ENCODE assay signal across 1 cellular context in the genomic region with DNA sequence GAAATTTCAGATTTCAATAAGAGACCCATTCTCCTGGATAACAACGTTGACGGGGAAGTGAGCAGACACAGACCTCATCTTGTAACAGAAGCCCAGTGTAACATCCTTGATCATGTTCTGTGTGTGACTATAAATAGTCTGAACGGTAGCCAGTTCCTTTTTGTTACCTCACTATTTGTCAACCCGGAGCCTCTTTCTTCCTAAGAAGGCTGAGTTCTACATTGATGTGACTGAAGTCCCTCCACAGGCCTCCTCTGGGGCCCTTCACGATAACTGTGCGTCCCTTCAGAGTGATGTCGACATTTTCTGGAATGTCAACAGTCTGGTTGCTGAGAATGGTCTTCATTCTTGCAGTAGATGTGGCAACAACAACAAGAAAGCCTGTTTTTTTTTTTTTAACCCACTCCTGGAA.
TF ChIP-seq lines count a peak whose summit lies in the region.

No MANE protein-coding gene starts in this region.

TF ChIP-seq in HepG2, 621 proteins besides CTCF, POLR2A, EP300 and RAD21 (continued from another document and continues in another):
- TF ChIP-seq, protein P1, sequence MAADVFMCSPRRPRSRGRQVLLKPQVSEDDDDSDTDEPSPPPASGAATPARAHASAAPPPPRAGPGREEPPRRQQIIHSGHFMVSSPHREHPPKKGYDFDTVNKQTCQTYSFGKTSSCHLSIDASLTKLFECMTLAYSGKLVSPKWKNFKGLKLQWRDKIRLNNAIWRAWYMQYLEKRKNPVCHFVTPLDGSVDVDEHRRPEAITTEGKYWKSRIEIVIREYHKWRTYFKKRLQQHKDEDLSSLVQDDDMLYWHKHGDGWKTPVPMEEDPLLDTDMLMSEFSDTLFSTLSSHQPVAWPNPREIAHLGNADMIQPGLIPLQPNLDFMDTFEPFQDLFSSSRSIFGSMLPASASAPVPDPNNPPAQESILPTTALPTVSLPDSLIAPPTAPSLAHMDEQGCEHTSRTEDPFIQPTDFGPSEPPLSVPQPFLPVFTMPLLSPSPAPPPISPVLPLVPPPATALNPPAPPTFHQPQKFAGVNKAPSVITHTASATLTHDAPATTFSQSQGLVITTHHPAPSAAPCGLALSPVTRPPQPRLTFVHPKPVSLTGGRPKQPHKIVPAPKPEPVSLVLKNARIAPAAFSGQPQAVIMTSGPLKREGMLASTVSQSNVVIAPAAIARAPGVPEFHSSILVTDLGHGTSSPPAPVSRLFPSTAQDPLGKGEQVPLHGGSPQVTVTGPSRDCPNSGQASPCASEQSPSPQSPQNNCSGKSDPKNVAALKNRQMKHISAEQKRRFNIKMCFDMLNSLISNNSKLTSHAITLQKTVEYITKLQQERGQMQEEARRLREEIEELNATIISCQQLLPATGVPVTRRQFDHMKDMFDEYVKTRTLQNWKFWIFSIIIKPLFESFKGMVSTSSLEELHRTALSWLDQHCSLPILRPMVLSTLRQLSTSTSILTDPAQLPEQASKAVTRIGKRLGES (CRISPR knock-in tag; IDR thresholded peaks at IDR 0.05; ENCODE audit: borderline replicate concordance): no peak
- TF ChIP-seq ZNF260 (CRISPR knock-in tag; IDR thresholded peaks at IDR 0.05; ENCODE audit: borderline replicate concordance, low read depth) (no peak), GFI1 (CRISPR knock-in tag; IDR thresholded peaks at IDR 0.05; ENCODE audit: borderline replicate concordance) (0 out of 2 replicates have a peak, but pooled peaks have one; percentile 47), ADNP (CRISPR knock-in tag; IDR thresholded peaks at IDR 0.05) (no peak), ZNF513 (CRISPR knock-in tag; conservative IDR thresholded peaks at IDR 0.05) (no peak), EEA1 (CRISPR knock-in tag; IDR thresholded peaks at IDR 0.05; ENCODE audit: borderline replicate concordance) (no peak), SOX6 (IDR thresholded peaks at IDR 0.05) (no peak), SOX6 (CRISPR knock-in tag; IDR thresholded peaks at IDR 0.05) (peak; percentile 88), SSRP1 (CRISPR knock-in tag; IDR thresholded peaks at IDR 0.05) (peak; percentile 58; the same call in 1 of the 2 replicates), KMT2A (CRISPR knock-in tag; IDR thresholded peaks at IDR 0.05) (peak; percentile 76), ZNF780A (CRISPR knock-in tag; IDR thresholded peaks at IDR 0.05) (no peak), THAP11 (CRISPR knock-in tag; IDR thresholded peaks at IDR 0.05) (peak; percentile 70; the same call in 1 of the 2 replicates), ZNF609 (CRISPR knock-in tag; IDR thresholded peaks at IDR 0.05; ENCODE audit: borderline replicate concordance) (peak; percentile 59; the same call in 1 of the 2 replicates), ZNF326 (CRISPR knock-in tag; IDR thresholded peaks at IDR 0.05; ENCODE audit: borderline replicate concordance) (no peak), ZNF556 (CRISPR knock-in tag; IDR thresholded peaks at IDR 0.05; ENCODE audit: borderline replicate concordance) (0 out of 2 replicates have a peak, but pooled peaks have one; percentile 57), ZNF280B (CRISPR knock-in tag; IDR thresholded peaks at IDR 0.05; ENCODE audit: borderline replicate concordance) (no peak), HHEX (CRISPR knock-in tag; IDR thresholded peaks at IDR 0.05) (0 out of 2 replicates have a peak, but pooled peaks have one; percentile 33), ATF4 (CRISPR knock-in tag; IDR thresholded peaks at IDR 0.05) (peak in 1 of 2 experiments; percentile 57; a peak in 1 of 4 replicates), SALL1 (CRISPR knock-in tag; IDR thresholded peaks at IDR 0.05) (peak; percentile 74; the same call in 1 of the 2 replicates), REST (IDR thresholded peaks at IDR 0.05; ENCODE audit: borderline replicate concordance in 1 of 2, low read depth in 1 of 2, low read length in 2 of 2) (peak in 1 of 2 experiments; percentile 55; a peak in 2 of 4 replicates), MAZ (IDR thresholded peaks at IDR 0.05; ENCODE audit: borderline replicate concordance, low read depth, low read length) (no peak), MAZ (CRISPR knock-in tag; IDR thresholded peaks at IDR 0.05; ENCODE audit: low read depth) (no peak), ZNF558 (CRISPR knock-in tag; IDR thresholded peaks at IDR 0.05; ENCODE audit: borderline replicate concordance) (no peak), EED (CRISPR knock-in tag; IDR thresholded peaks at IDR 0.05) (no peak), XBP1 (CRISPR knock-in tag; IDR thresholded peaks at IDR 0.05) (no peak), ZBTB20 (CRISPR knock-in tag; IDR thresholded peaks at IDR 0.05; ENCODE audit: borderline replicate concordance, low read depth) (0 out of 2 replicates have a peak, but pooled peaks have one; percentile 29), ZNF589 (CRISPR knock-in tag; conservative IDR thresholded peaks at IDR 0.05) (no peak)
- TF ChIP-seq, protein P2, sequence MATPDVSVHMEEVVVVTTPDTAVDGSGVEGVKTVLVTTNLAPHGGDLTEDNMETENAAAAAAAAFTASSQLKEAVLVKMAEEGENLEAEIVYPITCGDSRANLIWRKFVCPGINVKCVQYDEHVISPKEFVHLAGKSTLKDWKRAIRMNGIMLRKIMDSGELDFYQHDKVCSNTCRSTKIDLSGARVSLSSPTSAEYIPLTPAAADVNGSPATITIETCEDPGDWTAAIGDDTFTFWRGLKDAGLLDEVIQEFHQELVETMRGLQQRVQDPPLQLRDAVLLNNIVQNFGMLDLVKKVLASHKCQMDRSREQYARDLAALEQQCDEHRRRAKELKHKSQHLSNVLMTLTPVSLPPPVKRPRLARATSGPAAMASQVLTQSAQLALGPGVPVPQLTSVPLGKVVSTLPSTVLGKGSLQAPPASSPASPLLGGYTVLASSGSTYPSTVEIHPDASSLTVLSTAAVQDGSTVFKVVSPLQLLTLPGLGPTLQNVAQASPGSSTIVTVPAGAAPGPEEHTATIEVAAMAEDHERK (CRISPR knock-in tag; IDR thresholded peaks at IDR 0.05; ENCODE audit: low read depth): no peak
- TF ChIP-seq, protein P3, sequence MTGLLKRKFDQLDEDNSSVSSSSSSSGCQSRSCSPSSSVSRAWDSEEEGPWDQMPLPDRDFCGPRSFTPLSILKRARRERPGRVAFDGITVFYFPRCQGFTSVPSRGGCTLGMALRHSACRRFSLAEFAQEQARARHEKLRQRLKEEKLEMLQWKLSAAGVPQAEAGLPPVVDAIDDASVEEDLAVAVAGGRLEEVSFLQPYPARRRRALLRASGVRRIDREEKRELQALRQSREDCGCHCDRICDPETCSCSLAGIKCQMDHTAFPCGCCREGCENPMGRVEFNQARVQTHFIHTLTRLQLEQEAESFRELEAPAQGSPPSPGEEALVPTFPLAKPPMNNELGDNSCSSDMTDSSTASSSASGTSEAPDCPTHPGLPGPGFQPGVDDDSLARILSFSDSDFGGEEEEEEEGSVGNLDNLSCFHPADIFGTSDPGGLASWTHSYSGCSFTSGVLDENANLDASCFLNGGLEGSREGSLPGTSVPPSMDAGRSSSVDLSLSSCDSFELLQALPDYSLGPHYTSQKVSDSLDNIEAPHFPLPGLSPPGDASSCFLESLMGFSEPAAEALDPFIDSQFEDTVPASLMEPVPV (CRISPR knock-in tag; IDR thresholded peaks at IDR 0.05): no peak
- TF ChIP-seq, protein P4, sequence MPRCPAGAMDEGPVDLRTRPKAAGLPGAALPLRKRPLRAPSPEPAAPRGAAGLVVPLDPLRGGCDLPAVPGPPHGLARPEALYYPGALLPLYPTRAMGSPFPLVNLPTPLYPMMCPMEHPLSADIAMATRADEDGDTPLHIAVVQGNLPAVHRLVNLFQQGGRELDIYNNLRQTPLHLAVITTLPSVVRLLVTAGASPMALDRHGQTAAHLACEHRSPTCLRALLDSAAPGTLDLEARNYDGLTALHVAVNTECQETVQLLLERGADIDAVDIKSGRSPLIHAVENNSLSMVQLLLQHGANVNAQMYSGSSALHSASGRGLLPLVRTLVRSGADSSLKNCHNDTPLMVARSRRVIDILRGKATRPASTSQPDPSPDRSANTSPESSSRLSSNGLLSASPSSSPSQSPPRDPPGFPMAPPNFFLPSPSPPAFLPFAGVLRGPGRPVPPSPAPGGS (CRISPR knock-in tag; IDR thresholded peaks at IDR 0.05): no peak
